25 cellular contexts compared by ENCODE assay signal in genomic region chr17:63487014-63487339, GRCh38. TPM values are rescaled to one million over a fixed set of nuclear protein-coding genes. Genes with fewer than 3 reads are reported as not detected.
"Had no signal": no experiment of that assay in that cellular context is flagged by ENCODE, and none has a peak within 500 bp of the region (broad histone marks: within the 10 kb centered on the region; RNA-seq: fewer than 3 reads in every experiment).

No MANE protein-coding gene starts in this region.

- ATAC-seq: natural killer cell treated with Interleukin-12 subunit alpha and Interleukin-12 subunit beta and Interleukin-15 and Interleukin-18, amount 100 ng/mL, for 72 hours; right lobe of liver; stimulated activated effector memory CD8-positive, alpha-beta T cell treated with anti-CD3 and anti-CD28 coated beads, Interleukin-12 subunit alpha, Interleukin-12 subunit beta, amount 100 ng/mL, for 72 hours; stimulated activated naive CD8-positive, alpha-beta T cell treated with anti-CD3 and anti-CD28 coated beads, Interleukin-15, Interleukin-2, amounts not matched to agents 100 U/mL and 50 U/mL, for 24 hours had no signal

- H3K27ac ChIP-seq: colonic mucosa, hepatocyte, neural progenitor cell, parathyroid adenoma, prostate gland, right lobe of liver, suprapubic skin, thyroid gland, uterus had no signal

- DNase-seq: colonic mucosa; effector CD4-positive, alpha-beta T cell; foreskin melanocyte; head of caudate nucleus; kidney glomerular epithelial cell; mammary epithelial cell; midbrain; occipital lobe; retina; right lobe of liver; stimulated activated CD4-positive, alpha-beta T cell treated with anti-CD3 and anti-CD28 coated beads, Interleukin-4, amount 100 ng/mL, for 1 hour; stimulated activated CD8-positive, alpha-beta memory T cell treated with anti-CD3 and anti-CD28 coated beads, Interleukin-4, amount 100 ng/mL, for 48 hours; stimulated activated naive CD8-positive, alpha-beta T cell treated with anti-CD3 and anti-CD28 coated beads, Interleukin-15, Interleukin-2, amounts not matched to agents 100 U/mL and 50 U/mL, for 24 hours; thyroid gland; uterus had no signal

- H3K27ac Mint-ChIP-seq: natural killer cell treated with Interleukin-12 subunit alpha and Interleukin-12 subunit beta and Interleukin-15 and Interleukin-18, amount 100 ng/mL, for 72 hours; type B pancreatic cell had no signal

- H3K4me1 ChIP-seq: colonic mucosa, neural progenitor cell, parathyroid adenoma, prostate gland, right lobe of liver, suprapubic skin, thyroid gland, uterus had no signal

- H3K4me3 Mint-ChIP-seq: natural killer cell treated with Interleukin-12 subunit alpha and Interleukin-12 subunit beta and Interleukin-15 and Interleukin-18, amount 100 ng/mL, for 72 hours; neural progenitor cell; stimulated activated effector memory CD8-positive, alpha-beta T cell treated with anti-CD3 and anti-CD28 coated beads, Interleukin-12 subunit alpha, Interleukin-12 subunit beta, amount 100 ng/mL, for 72 hours; type B pancreatic cell had no signal

- H3K9me3 Mint-ChIP-seq: natural killer cell treated with Interleukin-12 subunit alpha and Interleukin-12 subunit beta and Interleukin-15 and Interleukin-18, amount 100 ng/mL, for 72 hours; neural progenitor cell; stimulated activated effector memory CD8-positive, alpha-beta T cell treated with anti-CD3 and anti-CD28 coated beads, Interleukin-12 subunit alpha, Interleukin-12 subunit beta, amount 100 ng/mL, for 72 hours; type B pancreatic cell had no signal

- H2AFZ ChIP-seq: hepatocyte, neural progenitor cell, parathyroid adenoma had no signal

- H3K4me2 ChIP-seq: hepatocyte, neural progenitor cell had no signal

- H3K36me3 Mint-ChIP-seq: natural killer cell treated with Interleukin-12 subunit alpha and Interleukin-12 subunit beta and Interleukin-15 and Interleukin-18, amount 100 ng/mL, for 72 hours; neural progenitor cell; stimulated activated effector memory CD8-positive, alpha-beta T cell treated with anti-CD3 and anti-CD28 coated beads, Interleukin-12 subunit alpha, Interleukin-12 subunit beta, amount 100 ng/mL, for 72 hours; type B pancreatic cell had no signal

- H3K79me2 ChIP-seq: hepatocyte had no signal

- H3K4me3 ChIP-seq: colonic mucosa, hepatocyte, neural progenitor cell, prostate gland, right lobe of liver, suprapubic skin, thyroid gland, uterus had no signal

- H3K27me3 ChIP-seq: colonic mucosa, hepatocyte, neural progenitor cell, right lobe of liver, suprapubic skin, thyroid gland, uterus had no signal

- H3K9me3 ChIP-seq: colonic mucosa, prostate gland, right lobe of liver, suprapubic skin, thyroid gland, uterus had no signal

- H3K27me3 Mint-ChIP-seq: natural killer cell treated with Interleukin-12 subunit alpha and Interleukin-12 subunit beta and Interleukin-15 and Interleukin-18, amount 100 ng/mL, for 72 hours had no signal

- H3K9ac ChIP-seq: neural progenitor cell, parathyroid adenoma had no signal

- H3K36me3 ChIP-seq: colonic mucosa, neural progenitor cell, prostate gland, right lobe of liver, thyroid gland, uterus had no signal

- H3K4me1 Mint-ChIP-seq: neural progenitor cell; stimulated activated effector memory CD8-positive, alpha-beta T cell treated with anti-CD3 and anti-CD28 coated beads, Interleukin-12 subunit alpha, Interleukin-12 subunit beta, amount 100 ng/mL, for 72 hours had no signal

RNA-seq across cellular contexts. Expression of gene ACE, which starts 10.1 kb away (rescaled TPM):
- total RNA-seq: natural killer cell treated with Interleukin-12 subunit alpha and Interleukin-12 subunit beta and Interleukin-15 and Interleukin-18, amount 100 ng/mL, for 72 hours had no signal

RNA-seq across cellular contexts. Expression of gene KCNH6, which starts 36.2 kb away (rescaled TPM):
- total RNA-seq: dermis microvascular lymphatic vessel endothelial cell; mammary epithelial cell; natural killer cell treated with Interleukin-12 subunit alpha and Interleukin-12 subunit beta and Interleukin-15 and Interleukin-18, amount 100 ng/mL, for 72 hours; right lobe of liver; suprapubic skin; uterus had no signal
- polyA plus RNA-seq: hepatocyte, liver, mammary epithelial cell had no signal
